Comparison of ENCODE assay signal across 8 cellular contexts in the genomic region with DNA sequence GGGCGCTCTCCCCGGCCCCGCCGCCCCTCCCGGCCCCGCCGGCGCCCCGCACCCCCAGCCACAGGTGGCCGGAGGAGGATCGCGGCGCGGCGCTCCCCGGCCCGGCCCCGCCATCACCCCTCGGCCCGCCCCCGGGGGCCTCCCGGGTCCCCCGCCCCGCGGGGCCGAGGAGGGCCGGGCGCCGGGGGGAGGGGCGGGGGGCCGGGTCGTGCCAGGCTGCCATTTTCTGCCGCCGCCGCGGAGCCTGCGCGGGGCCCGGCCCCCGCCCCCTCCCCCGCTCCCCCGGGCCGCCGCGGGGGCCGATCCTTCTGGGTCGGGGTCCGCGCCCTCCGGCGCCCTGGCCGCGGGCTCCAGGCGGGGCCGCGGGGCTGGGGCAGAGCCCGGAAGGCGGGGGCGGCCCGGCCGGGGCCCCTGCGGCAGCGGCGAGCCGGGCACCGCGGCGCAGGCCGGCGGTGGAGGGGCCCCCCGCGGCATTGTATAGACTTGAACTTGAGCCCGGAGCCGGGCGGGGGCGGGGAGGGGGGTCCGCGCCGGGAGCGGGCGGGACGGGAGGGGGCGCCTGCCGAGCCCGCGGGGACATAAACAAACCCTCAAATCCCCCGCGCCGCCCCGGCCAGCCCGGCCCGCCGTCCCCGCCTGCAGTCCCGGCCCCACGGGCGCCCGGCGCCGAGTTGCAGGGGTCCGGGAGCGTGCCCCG. TPM values are rescaled to one million over a fixed set of nuclear protein-coding genes. Genes with fewer than 3 reads are reported as not detected.
DNase-seq lines count a peak whose midpoint lies in the region; ATAC-seq and TF ChIP-seq lines count a peak whose summit lies in the region.

No MANE protein-coding gene starts in this region.

- no peak for TF ChIP-seq RAD21 in neural cell (conservative IDR thresholded peaks at IDR 0.05)

- ATAC-seq in GM21825 (IDR thresholded peaks at IDR 0.05; ENCODE audit: unreplicated experiment) (peak; percentile 22), HG03378 (IDR thresholded peaks at IDR 0.05; ENCODE audit: unreplicated experiment) (no peak)
- ATAC-seq in central memory CD8-positive, alpha-beta T cell (replicated peaks; ENCODE audit: extremely low read depth, poor library complexity, severe bottlenecking) = no peak

- H3K4me1 Mint-ChIP-seq in central memory CD8-positive, alpha-beta T cell = peaks cover 28% of the 10 kb centered on the region

- DNase-seq in activated CD4-positive, CD25-positive, alpha-beta regulatory T cell treated with anti-CD3 and anti-CD28 coated beads, Interleukin-2, amount 50 U/mL, for 72 hours = peak; percentile 44
- no peak for DNase-seq in activated CD4-positive, CD25-positive, alpha-beta regulatory T cell (lab: John Stamatoyannopoulos, UW)
- DNase-seq in NCI-H69 (lab: John Stamatoyannopoulos, UW) = peak; percentile 79
- DNase-seq in central memory CD8-positive, alpha-beta T cell (ENCODE audit: low spot score in 2 of 2) = no peak
- DNase-seq in NCI-H2029 treated with DMSO at 0.1 percent for 48 hours (lab: John Stamatoyannopoulos, UW) = no peak

- H3K36me3 Mint-ChIP-seq in central memory CD8-positive, alpha-beta T cell (ENCODE audit: insufficient read depth) = peaks cover 4% of the 10 kb centered on the region

- H3K36me3 ChIP-seq in neural cell (ENCODE audit: insufficient read depth, low read length) = no peaks in the 10 kb centered on the region

- H3K27ac ChIP-seq in neural cell (ENCODE audit: low read length) = no peak overlapping the region

- H4K20me1 ChIP-seq in neural cell (ENCODE audit: insufficient read depth) = peaks cover 3% of the 10 kb centered on the region

- peak overlapping the region; percentile 56 for H3K9ac ChIP-seq in neural cell (ENCODE audit: low read length)

- no peak overlapping the region for H3K4me2 ChIP-seq in neural cell (ENCODE audit: low read length)

- no peak overlapping the region for H2AFZ ChIP-seq in neural cell (ENCODE audit: low read depth, low read length)

- no peaks in the 10 kb centered on the region for H3K9me2 ChIP-seq in neural cell (ENCODE audit: insufficient read depth, low read length)

- H3K9me3 ChIP-seq in neural cell (ENCODE audit: low read length) = no peaks in the 10 kb centered on the region

- H3K27me3 ChIP-seq in neural cell (ENCODE audit: insufficient read depth, low read depth, low read length) = no peaks in the 10 kb centered on the region

- no peak overlapping the region for H3K27ac Mint-ChIP-seq in central memory CD8-positive, alpha-beta T cell (ENCODE audit: low read depth)

- H3K27me3 Mint-ChIP-seq in central memory CD8-positive, alpha-beta T cell = no peaks in the 10 kb centered on the region

- H3K9me3 Mint-ChIP-seq in central memory CD8-positive, alpha-beta T cell = no peaks in the 10 kb centered on the region

- no peak overlapping the region for H3K4me3 ChIP-seq in neural cell (ENCODE audit: low read length)

- no peaks in the 10 kb centered on the region for H3F3A ChIP-seq in neural cell (ENCODE audit: insufficient read depth, low read length, poor library complexity, severe bottlenecking)

- peak overlapping the region; percentile 84 for H3K4me3 Mint-ChIP-seq in central memory CD8-positive, alpha-beta T cell

- TF ChIP-seq EP300 in neural cell (conservative IDR thresholded peaks at IDR 0.05; ENCODE audit: poor library complexity, severe bottlenecking) = no peak

- peaks cover 3% of the 10 kb centered on the region for H3K79me2 ChIP-seq in neural cell (replicated peaks; ENCODE audit: insufficient read depth, low read length)

- TF ChIP-seq CTCF in neural cell (IDR thresholded peaks at IDR 0.05; ENCODE audit: poor library complexity, severe bottlenecking) = no peak

TF ChIP-seq in neural cell, 6 proteins besides CTCF, POLR2A, EP300 and RAD21:
- TF ChIP-seq POLR2AphosphoS5 (IDR thresholded peaks at IDR 0.05) = no peak
- TF ChIP-seq, protein P1, sequence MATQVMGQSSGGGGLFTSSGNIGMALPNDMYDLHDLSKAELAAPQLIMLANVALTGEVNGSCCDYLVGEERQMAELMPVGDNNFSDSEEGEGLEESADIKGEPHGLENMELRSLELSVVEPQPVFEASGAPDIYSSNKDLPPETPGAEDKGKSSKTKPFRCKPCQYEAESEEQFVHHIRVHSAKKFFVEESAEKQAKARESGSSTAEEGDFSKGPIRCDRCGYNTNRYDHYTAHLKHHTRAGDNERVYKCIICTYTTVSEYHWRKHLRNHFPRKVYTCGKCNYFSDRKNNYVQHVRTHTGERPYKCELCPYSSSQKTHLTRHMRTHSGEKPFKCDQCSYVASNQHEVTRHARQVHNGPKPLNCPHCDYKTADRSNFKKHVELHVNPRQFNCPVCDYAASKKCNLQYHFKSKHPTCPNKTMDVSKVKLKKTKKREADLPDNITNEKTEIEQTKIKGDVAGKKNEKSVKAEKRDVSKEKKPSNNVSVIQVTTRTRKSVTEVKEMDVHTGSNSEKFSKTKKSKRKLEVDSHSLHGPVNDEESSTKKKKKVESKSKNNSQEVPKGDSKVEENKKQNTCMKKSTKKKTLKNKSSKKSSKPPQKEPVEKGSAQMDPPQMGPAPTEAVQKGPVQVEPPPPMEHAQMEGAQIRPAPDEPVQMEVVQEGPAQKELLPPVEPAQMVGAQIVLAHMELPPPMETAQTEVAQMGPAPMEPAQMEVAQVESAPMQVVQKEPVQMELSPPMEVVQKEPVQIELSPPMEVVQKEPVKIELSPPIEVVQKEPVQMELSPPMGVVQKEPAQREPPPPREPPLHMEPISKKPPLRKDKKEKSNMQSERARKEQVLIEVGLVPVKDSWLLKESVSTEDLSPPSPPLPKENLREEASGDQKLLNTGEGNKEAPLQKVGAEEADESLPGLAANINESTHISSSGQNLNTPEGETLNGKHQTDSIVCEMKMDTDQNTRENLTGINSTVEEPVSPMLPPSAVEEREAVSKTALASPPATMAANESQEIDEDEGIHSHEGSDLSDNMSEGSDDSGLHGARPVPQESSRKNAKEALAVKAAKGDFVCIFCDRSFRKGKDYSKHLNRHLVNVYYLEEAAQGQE (IDR thresholded peaks at IDR 0.05; ENCODE audit: borderline replicate concordance) = no peak
- no peak for TF ChIP-seq MXI1 (conservative IDR thresholded peaks at IDR 0.05; ENCODE audit: poor library complexity, severe bottlenecking)
- no peak for TF ChIP-seq EZH2 (IDR thresholded peaks at IDR 0.05; ENCODE audit: borderline replicate concordance, insufficient read depth, low read length, poor library complexity, severe bottlenecking)
- TF ChIP-seq SMC3 (conservative IDR thresholded peaks at IDR 0.05; ENCODE audit: poor library complexity) = no peak
- TF ChIP-seq TAF1 (IDR thresholded peaks at IDR 0.05; ENCODE audit: low read depth) = no peak

RNA-seq across cellular contexts. Expression of a gene that starts 0.5 kb away (rescaled TPM):
- polyA plus RNA-seq in neural cell = 33.0 and 38.5 TPM in 2 replicates
- 122 and 129 TPM in 2 replicates for polyA minus RNA-seq in neural cell

Comparison
In these comparisons a context has a peak if more than half of its experiments do, and no peak if none do; other contexts are left out.
1. DNase-seq: peak in activated CD4-positive, CD25-positive, alpha-beta regulatory T cell treated with anti-CD3 and anti-CD28 coated beads, Interleukin-2, amount 50 U/mL, for 72 hours (single experiment) and NCI-H69 (single experiment); none in activated CD4-positive, CD25-positive, alpha-beta regulatory T cell (0 of 4), central memory CD8-positive, alpha-beta T cell (0 of 2) and NCI-H2029 treated with DMSO at 0.1 percent for 48 hours (single experiment).